17 cellular contexts compared by ENCODE assay signal in genomic region chr1:203331224-203331623, GRCh38. TPM values are rescaled to one million over a fixed set of nuclear protein-coding genes. Genes with fewer than 3 reads are reported as not detected.
DNase-seq lines count a peak whose midpoint lies in the region; TF ChIP-seq lines count a peak whose summit lies in the region.
"Had no signal": no experiment of that assay in that cellular context is flagged by ENCODE, and none has a peak within 500 bp of the region (broad histone marks: within the 10 kb centered on the region; RNA-seq: fewer than 3 reads in every experiment).

No MANE protein-coding gene starts in this region.

- H3K9me3 ChIP-seq in mammary epithelial cell (replicated peaks; ENCODE audit: insufficient read depth, low read length) = no peaks in the 10 kb centered on the region
- H3K9me3 ChIP-seq: BE2C had no signal

- H4K20me1 ChIP-seq in KMS-11 (ENCODE audit: insufficient read depth) (no peaks in the 10 kb centered on the region), mammary epithelial cell (ENCODE audit: insufficient read depth, low read length) (no peaks in the 10 kb centered on the region)

- H3K4me2 ChIP-seq in KMS-11 (peak overlapping the region; percentile 9), mammary epithelial cell (ENCODE audit: insufficient read depth, low read depth, low read length) (no peak overlapping the region)

- H3K36me3 ChIP-seq in KMS-11 (ENCODE audit: insufficient read depth) (no peaks in the 10 kb centered on the region), mammary epithelial cell (ENCODE audit: insufficient read depth, low read length) (no peaks in the 10 kb centered on the region)
- H3K36me3 ChIP-seq: BE2C had no signal

- H3K9me3 Mint-ChIP-seq in activated naive CD4-positive, alpha-beta T cell treated with anti-CD3 and anti-CD28 coated beads, Interleukin-2, amount 50 U/mL, for 24 hours = no peaks in the 10 kb centered on the region
- H3K9me3 Mint-ChIP-seq in activated naive CD4-positive, alpha-beta T cell treated with anti-CD3 and anti-CD28 coated beads for 36 hours = no peaks in the 10 kb centered on the region
- H3K9me3 Mint-ChIP-seq in CD14-positive monocyte = no peaks in the 10 kb centered on the region
- H3K9me3 Mint-ChIP-seq: CD4-positive, alpha-beta T cell; T-helper 1 cell treated with Interleukin-12 subunit alpha and Interleukin-12 subunit beta and Interleukin-4 antibody, amounts not matched to agents 30 μg/mL and 1 μg/mL, for 36 hours had no signal

- no peak for DNase-seq in activated naive CD4-positive, alpha-beta T cell treated with anti-CD3 and anti-CD28 coated beads for 36 hours
- peak; percentile 45 for DNase-seq in mammary epithelial cell
- DNase-seq in CD14-positive monocyte (ENCODE audit: low spot score) = no peak
- no peak for DNase-seq in head of caudate nucleus
- DNase-seq in SKM-1 (lab: John Stamatoyannopoulos, UW; ENCODE audit: unreplicated experiment) = no peak
- DNase-seq: BE2C; CD4-positive, alpha-beta T cell; COR-L47; DND-41; NCI-H1694 treated with DMSO at 0.1 percent for 48 hours; NCI-H2107; NK-92 treated with Interleukin-12 subunit alpha and Interleukin-12 subunit beta, amount 100 ng/mL, for 24 hours had no signal

- dilution Hi-C loops in mammary epithelial cell (cut with HindIII; ENCODE audit: low sequenced_read_pairs) = no loop called here

- no peaks in the 10 kb centered on the region for H3K27me3 ChIP-seq in KMS-11 (ENCODE audit: insufficient read depth, low read depth)
- no peaks in the 10 kb centered on the region for H3K27me3 ChIP-seq in mammary epithelial cell (ENCODE audit: insufficient read depth, low read length)
- H3K27me3 ChIP-seq: BE2C had no signal

- WGBS in mammary epithelial cell (ENCODE audit: low coverage, missing lambda C conversion rate) = 0% methylated on average over 1 of the region's 1 CpG

- H2AFZ ChIP-seq in KMS-11 (ENCODE audit: low read depth) (no peak overlapping the region), mammary epithelial cell (ENCODE audit: low read depth, low read length) (no peak overlapping the region)

- peak overlapping the region; percentile 3 for H3K27ac Mint-ChIP-seq in activated naive CD4-positive, alpha-beta T cell treated with anti-CD3 and anti-CD28 coated beads, Interleukin-2, amount 50 U/mL, for 24 hours
- H3K27ac Mint-ChIP-seq in activated naive CD4-positive, alpha-beta T cell treated with anti-CD3 and anti-CD28 coated beads for 36 hours = no peak overlapping the region
- H3K27ac Mint-ChIP-seq in CD14-positive monocyte = no peak overlapping the region
- H3K27ac Mint-ChIP-seq: CD4-positive, alpha-beta T cell; T-helper 1 cell treated with Interleukin-12 subunit alpha and Interleukin-12 subunit beta and Interleukin-4 antibody, amounts not matched to agents 30 μg/mL and 1 μg/mL, for 36 hours had no signal

- BruUV-seq in mammary epithelial cell (replicated peaks; lab: Mats Ljungman, UMichigan) = no TSS peak

- H3K79me2 ChIP-seq in KMS-11 (ENCODE audit: insufficient read depth, low read depth) (no peaks in the 10 kb centered on the region), mammary epithelial cell (ENCODE audit: insufficient read depth, low read length) (no peaks in the 10 kb centered on the region)

- CTCF ChIA-PET in activated naive CD4-positive, alpha-beta T cell treated with anti-CD3 and anti-CD28 coated beads for 36 hours (lab: Charles Lee) = interaction anchor here (0.9 to 24.3 kb wide), 3 partner anchors 9 to 63 kb away, joined by 3 to 686 read pairs (median 14); no protein-coding TSS in a partner anchor
- CTCF ChIA-PET in mammary epithelial cell (lab: Charles Lee; ENCODE audit: low non-redundant PET) = no interaction called here

- intact Hi-C loops in activated naive CD4-positive, alpha-beta T cell treated with anti-CD3 and anti-CD28 coated beads for 36 hours (cut with micrococcal nuclease) = no loop called here
- intact Hi-C loops in mammary epithelial cell (cut with micrococcal nuclease) (no loop called here), CD14-positive monocyte (cut with micrococcal nuclease) (no loop called here), head of caudate nucleus (cut with DNase I) (no loop called here)

- H3K27ac ChIP-seq in KMS-11 = peak overlapping the region; percentile 2; the same call in 1 of the 2 replicates
- no peak overlapping the region for H3K27ac ChIP-seq in mammary epithelial cell (ENCODE audit: insufficient read depth, low read depth, low read length)

- peaks cover 27% of the 10 kb centered on the region for H3K4me1 Mint-ChIP-seq in activated naive CD4-positive, alpha-beta T cell treated with anti-CD3 and anti-CD28 coated beads, Interleukin-2, amount 50 U/mL, for 24 hours
- peaks cover 17% of the 10 kb centered on the region for H3K4me1 Mint-ChIP-seq in activated naive CD4-positive, alpha-beta T cell treated with anti-CD3 and anti-CD28 coated beads for 36 hours (ENCODE audit: low read depth)
- H3K4me1 Mint-ChIP-seq in CD14-positive monocyte = peaks cover 25% of the 10 kb centered on the region

- peaks cover 84% of the 10 kb centered on the region for H3K4me1 ChIP-seq in KMS-11 (ENCODE audit: low read depth, poor library complexity, severe bottlenecking)
- H3K4me1 ChIP-seq in mammary epithelial cell (ENCODE audit: insufficient read depth, low read length) = peaks cover 19% of the 10 kb centered on the region

- TF ChIP-seq CTCF in KMS-11 (conservative IDR thresholded peaks at IDR 0.05; ENCODE audit: low read depth, low read length) (no peak), mammary epithelial cell (conservative IDR thresholded peaks at IDR 0.05 in 1 of 2, IDR thresholded peaks at IDR 0.05 in 1 of 2; ENCODE audit: extremely low read depth in 1 of 2, insufficient read depth in 1 of 2, low read depth in 1 of 2, low read length in 2 of 2) (no peak), CD14-positive monocyte (IDR thresholded peaks at IDR 0.05) (no peak)

- H3K4me3 Mint-ChIP-seq in activated naive CD4-positive, alpha-beta T cell treated with anti-CD3 and anti-CD28 coated beads, Interleukin-2, amount 50 U/mL, for 24 hours = no peak overlapping the region
- H3K4me3 Mint-ChIP-seq in activated naive CD4-positive, alpha-beta T cell treated with anti-CD3 and anti-CD28 coated beads for 36 hours = no peak overlapping the region
- no peak overlapping the region for H3K4me3 Mint-ChIP-seq in CD14-positive monocyte
- H3K4me3 Mint-ChIP-seq: CD4-positive, alpha-beta T cell; T-helper 1 cell treated with Interleukin-12 subunit alpha and Interleukin-12 subunit beta and Interleukin-4 antibody, amounts not matched to agents 30 μg/mL and 1 μg/mL, for 36 hours had no signal

- no peaks in the 10 kb centered on the region for H3K27me3 Mint-ChIP-seq in activated naive CD4-positive, alpha-beta T cell treated with anti-CD3 and anti-CD28 coated beads, Interleukin-2, amount 50 U/mL, for 24 hours
- H3K27me3 Mint-ChIP-seq in activated naive CD4-positive, alpha-beta T cell treated with anti-CD3 and anti-CD28 coated beads for 36 hours (ENCODE audit: low read depth) = no peaks in the 10 kb centered on the region
- peaks cover 0 to 6% (median 1%) of the 10 kb centered on the region in 3 donors for H3K27me3 Mint-ChIP-seq in CD14-positive monocyte (ENCODE audit: low read depth in 3 of 3)
- H3K27me3 Mint-ChIP-seq: CD4-positive, alpha-beta T cell had no signal

- no peak overlapping the region for H3K4me3 ChIP-seq in KMS-11 (IDR thresholded peaks at IDR 0.05; ENCODE audit: insufficient read depth, low read depth, low read length)
- H3K4me3 ChIP-seq in mammary epithelial cell (replicated peaks in 1 of 3; ENCODE audit: insufficient read depth in 1 of 3, low read depth in 2 of 3, low read length in 3 of 3) = no peak overlapping the region
- H3K4me3 ChIP-seq: GM12878 had no signal

- H3K9ac ChIP-seq in KMS-11 = no peak overlapping the region
- H3K9ac ChIP-seq in mammary epithelial cell (ENCODE audit: insufficient read depth, low read length) = no peak overlapping the region

- no peaks in the 10 kb centered on the region for H3K36me3 Mint-ChIP-seq in activated naive CD4-positive, alpha-beta T cell treated with anti-CD3 and anti-CD28 coated beads, Interleukin-2, amount 50 U/mL, for 24 hours
- H3K36me3 Mint-ChIP-seq in activated naive CD4-positive, alpha-beta T cell treated with anti-CD3 and anti-CD28 coated beads for 36 hours (ENCODE audit: low read depth) = no peaks in the 10 kb centered on the region
- H3K36me3 Mint-ChIP-seq in CD14-positive monocyte = no peaks in the 10 kb centered on the region

- in situ Hi-C loops in mammary epithelial cell (cut with MboI; ENCODE audit: low sequenced_read_pairs in 2 of 2) = loop anchor here in 1 of 2 donors (25.0 kb wide), 1 partner anchor 381 kb away; no protein-coding TSS in a partner anchor

RNA-seq across cellular contexts. Expression of gene FMOD, which starts 19.7 kb away (rescaled TPM):
- total RNA-seq in activated naive CD4-positive, alpha-beta T cell treated with anti-CD3 and anti-CD28 coated beads for 36 hours = 1 to 10 TPM; 5.3 to 5.8 TPM
- total RNA-seq in mammary epithelial cell = 1 to 10 TPM in 1 of 2 donors, not detected in 1; 1.5 TPM
- polyA plus RNA-seq in mammary epithelial cell (not detected), CD14-positive monocyte (not detected)
- polyA minus RNA-seq in mammary epithelial cell = not detected
- total RNA-seq: CD4-positive, alpha-beta T cell; OCI-LY7 had no signal

RNA-seq across cellular contexts. Expression of gene BTG2, which starts 25.9 kb away (rescaled TPM):
- total RNA-seq in activated naive CD4-positive, alpha-beta T cell treated with anti-CD3 and anti-CD28 coated beads for 36 hours = 100 to 1,000 TPM; 106 to 109 TPM
- 100 to 1,000 TPM in 1 of 2 donors, 10 to 100 TPM in 1; 74.8 to 107 TPM for total RNA-seq in mammary epithelial cell
- polyA plus RNA-seq in mammary epithelial cell (47.2 TPM), CD14-positive monocyte (100 to 1,000 TPM; 293 to 483 TPM)
- polyA minus RNA-seq in mammary epithelial cell = 57.2 TPM
